ENCODE assay signal across 8 cellular contexts in the genomic region with DNA sequence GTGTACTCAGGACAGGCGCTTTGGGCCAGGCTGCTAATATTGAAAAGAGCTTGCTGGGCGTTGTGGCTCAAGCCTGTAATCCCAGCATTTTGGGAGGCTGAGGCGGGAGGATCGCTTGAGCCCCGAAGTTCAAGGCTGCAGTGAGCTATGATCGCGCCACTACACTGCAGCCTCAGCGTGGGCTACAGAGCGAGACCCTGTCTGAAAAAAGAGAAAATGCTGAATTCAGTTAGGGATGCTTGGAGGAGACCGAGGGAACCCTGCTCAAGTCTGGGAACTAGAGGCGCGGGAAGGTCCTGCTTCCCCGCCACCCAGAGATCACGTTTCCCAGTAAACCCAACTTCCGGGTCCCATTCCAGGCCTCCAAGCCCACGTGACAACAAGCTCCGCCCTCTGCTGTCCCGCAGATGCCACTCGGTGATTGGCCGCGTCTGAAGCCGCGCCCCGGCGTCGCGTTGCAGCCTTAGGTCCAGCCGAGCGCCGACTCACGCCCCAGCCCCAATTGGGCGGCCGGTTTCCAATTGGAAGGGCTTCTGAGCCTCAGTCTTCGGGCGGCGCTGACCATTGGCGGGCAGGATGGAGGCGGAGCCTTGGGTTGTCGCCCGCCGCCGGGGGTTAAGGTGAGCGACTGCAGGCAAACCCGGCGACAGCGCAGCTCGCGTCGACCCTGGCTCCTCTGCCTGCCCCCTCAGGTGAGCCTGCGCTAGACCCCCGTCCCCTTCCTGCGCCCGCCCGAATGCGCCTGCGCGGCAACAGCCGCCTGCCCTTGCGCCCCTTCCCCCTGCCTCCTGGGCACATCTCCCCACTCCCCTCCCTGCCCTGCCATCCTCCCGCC. TPM values are rescaled to one million over a fixed set of nuclear protein-coding genes. Genes with fewer than 3 reads are reported as not detected.
DNase-seq lines count a peak whose midpoint lies in the region; ATAC-seq, FAIRE-seq and TF ChIP-seq lines count a peak whose summit lies in the region.

A gene with protein sequence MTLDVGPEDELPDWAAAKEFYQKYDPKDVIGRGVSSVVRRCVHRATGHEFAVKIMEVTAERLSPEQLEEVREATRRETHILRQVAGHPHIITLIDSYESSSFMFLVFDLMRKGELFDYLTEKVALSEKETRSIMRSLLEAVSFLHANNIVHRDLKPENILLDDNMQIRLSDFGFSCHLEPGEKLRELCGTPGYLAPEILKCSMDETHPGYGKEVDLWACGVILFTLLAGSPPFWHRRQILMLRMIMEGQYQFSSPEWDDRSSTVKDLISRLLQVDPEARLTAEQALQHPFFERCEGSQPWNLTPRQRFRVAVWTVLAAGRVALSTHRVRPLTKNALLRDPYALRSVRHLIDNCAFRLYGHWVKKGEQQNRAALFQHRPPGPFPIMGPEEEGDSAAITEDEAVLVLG (plus strand): TSS at position 627 of the 835 bp plus-strand sequence. CDS start 396 bp downstream, outside the sequence.

- TF ChIP-seq CTCF in choroid plexus epithelial cell (conservative IDR thresholded peaks at IDR 0.05; ENCODE audit: low read depth, low read length) (no peak), kidney (IDR thresholded peaks at IDR 0.05; ENCODE audit: borderline replicate concordance, extremely low read depth, insufficient read depth) (no peak)

- H3K27ac ChIP-seq in kidney (ENCODE audit: low read depth in 2 of 2, low read length in 2 of 2) = peak within 1 kb of the TSS; percentile 52 to 69

- peak within 1 kb of the TSS; percentile 88 for H3K27ac Mint-ChIP-seq in activated CD4-positive, alpha-beta T cell treated with anti-CD3 and anti-CD28 coated beads for 36 hours

- peaks cover 21% of the 10 kb centered on the region for H3K4me1 Mint-ChIP-seq in activated CD4-positive, alpha-beta T cell treated with anti-CD3 and anti-CD28 coated beads for 36 hours

- DNase-seq in Ammon's horn (ENCODE audit: low spot score) = peak; percentile 100
- peak; percentile 99 for DNase-seq in GM19238 (ENCODE audit: insufficient read length, low spot score)
- peak; percentile 99 to 100 for DNase-seq in NCI-H524 (lab: John Stamatoyannopoulos, UW)
- peak; percentile 99 for DNase-seq in activated CD4-positive, alpha-beta T cell treated with anti-CD3 and anti-CD28 coated beads for 36 hours
- peak; percentile 99 for DNase-seq in choroid plexus epithelial cell (ENCODE audit: low read depth)
- DNase-seq in kidney = peak; percentile 100
- peak; percentile 99 for DNase-seq in stimulated activated CD4-positive, alpha-beta T cell treated with anti-CD3 and anti-CD28 coated beads, Interleukin-15, amount 100 ng/mL, for 24 hours

- peak within 1 kb of the TSS; percentile 3 to 78 for H3K9ac ChIP-seq in kidney (ENCODE audit: low read length in 2 of 2)

- no peaks in the 10 kb centered on the region for H3K4me1 ChIP-seq in kidney (ENCODE audit: control insufficient read depth in 1 of 2, insufficient read depth in 1 of 2, low read depth in 1 of 2, low read length in 2 of 2)

- intact Hi-C loops in activated CD4-positive, alpha-beta T cell treated with anti-CD3 and anti-CD28 coated beads for 36 hours (cut with DNase I, micrococcal nuclease) = loop anchor here (1.0 to 5.0 kb wide), 8 partner anchors 14 to 377 kb away; a partner anchor contains a TSS
- intact Hi-C loops in kidney (cut with DNase I) = no loop called here

- H3K9me3 ChIP-seq in kidney (ENCODE audit: control insufficient read depth in 1 of 2, low read length in 2 of 2) = no peaks in the 10 kb centered on the region

- no peaks in the 10 kb centered on the region for H3K27me3 Mint-ChIP-seq in activated CD4-positive, alpha-beta T cell treated with anti-CD3 and anti-CD28 coated beads for 36 hours

- peak; percentile 98 for FAIRE-seq in kidney (lab: Jason Lieb, UNC)

- no peaks in the 10 kb centered on the region for H3K9me3 Mint-ChIP-seq in activated CD4-positive, alpha-beta T cell treated with anti-CD3 and anti-CD28 coated beads for 36 hours (ENCODE audit: low read depth)

- peak within 1 kb of the TSS; percentile 95 for H3K4me3 ChIP-seq in choroid plexus epithelial cell (ENCODE audit: low read depth, low read length)
- peak within 1 kb of the TSS; percentile 65 to 80 for H3K4me3 ChIP-seq in kidney (ENCODE audit: low read length in 2 of 2)

- H3K4me3 Mint-ChIP-seq in activated CD4-positive, alpha-beta T cell treated with anti-CD3 and anti-CD28 coated beads for 36 hours = peak within 1 kb of the TSS; percentile 88

- CTCF ChIA-PET in activated CD4-positive, alpha-beta T cell treated with anti-CD3 and anti-CD28 coated beads for 36 hours (lab: Charles Lee) = interaction anchor here (0.6 to 1.9 kb wide), 19 partner anchors 11 to 822 kb away, joined by 3 to 10 read pairs (median 3); a partner anchor contains a TSS

- peaks cover 23% of the 10 kb centered on the region for H3K36me3 Mint-ChIP-seq in activated CD4-positive, alpha-beta T cell treated with anti-CD3 and anti-CD28 coated beads for 36 hours (ENCODE audit: low read depth)

- ATAC-seq in HG03442 (IDR thresholded peaks at IDR 0.05; ENCODE audit: unreplicated experiment) = peak; percentile 95
- ATAC-seq in activated CD4-positive, alpha-beta T cell treated with anti-CD3 and anti-CD28 coated beads for 36 hours = peak; percentile 99

- POLR2A ChIA-PET in activated CD4-positive, alpha-beta T cell treated with anti-CD3 and anti-CD28 coated beads for 36 hours (lab: Charles Lee) = interaction anchor here (0.6 to 1.4 kb wide), 13 partner anchors 10 to 1413 kb away, joined by 3 to 14 read pairs (median 3); a partner anchor contains a TSS

- H3K36me3 ChIP-seq in kidney (ENCODE audit: control insufficient read depth in 1 of 2, insufficient read depth in 2 of 2, low read length in 2 of 2) = peaks cover 4 to 8% of the 10 kb centered on the region in 2 donors

RNA-seq across cellular contexts. Expression of the gene that starts here (rescaled TPM):
- 10 to 100 TPM; 21.8 to 26.0 TPM for total RNA-seq in activated CD4-positive, alpha-beta T cell treated with anti-CD3 and anti-CD28 coated beads for 36 hours
- total RNA-seq in kidney = 27.8 TPM
- 34.9 TPM for polyA plus RNA-seq in kidney (ENCODE audit: insufficient read depth, low read depth, low replicate concordance)

Comparison
In these comparisons a context has a peak if more than half of its experiments do, and no peak if none do; other contexts are left out.
1. Peak in every context shown above with its lines: DNase-seq, ATAC-seq, H3K4me3 ChIP-seq and H3K27ac ChIP-seq.